In the genomic region with DNA sequence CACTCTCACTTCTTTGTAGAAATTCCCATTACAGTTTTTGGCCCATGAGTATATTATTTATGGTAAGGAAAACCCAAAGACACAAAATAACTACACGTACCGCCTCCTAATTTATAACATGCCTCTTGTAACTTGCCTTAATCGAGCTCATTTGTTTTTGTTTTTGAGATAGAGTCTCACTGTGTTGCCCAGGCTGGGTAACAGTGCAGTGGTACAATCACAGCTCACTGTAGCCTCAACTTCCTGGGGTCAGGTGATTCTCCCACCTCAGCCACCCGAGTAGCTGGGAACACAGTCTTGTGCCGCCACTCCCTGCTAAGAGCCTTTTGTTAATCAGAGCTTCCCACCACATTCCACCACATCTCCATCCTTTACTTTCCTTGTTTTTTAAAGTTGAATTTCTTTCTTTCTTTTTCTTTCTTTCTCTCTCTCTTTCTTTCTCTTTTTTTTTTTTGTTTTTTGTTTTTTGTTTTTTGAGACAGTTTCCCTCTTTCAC, we compare ENCODE assay signal across 15 cellular contexts. TPM values are rescaled to one million over a fixed set of nuclear protein-coding genes. Genes with fewer than 3 reads are reported as not detected.
A peak's percentile ranks its signal among the peaks of the same experiment; 100 is the strongest.
DNase-seq lines count a peak whose midpoint lies in the region; ATAC-seq, FAIRE-seq and TF ChIP-seq lines count a peak whose summit lies in the region.
"Had no signal": no experiment of that assay in that cellular context is flagged by ENCODE, and none has a peak within 500 bp of the region (broad histone marks: within the 10 kb centered on the region; RNA-seq: fewer than 3 reads in every experiment).

No MANE protein-coding gene starts in this region.

- no peak overlapping the region for H3K4me3 Mint-ChIP-seq in nephron progenitor cell
- H3K4me3 Mint-ChIP-seq: CD4-positive, CD25-positive, alpha-beta regulatory T cell had no signal

- CTCF ChIA-PET in HepG2 (lab: Yijun Ruan, JAX; ENCODE audit: low intra/inter-chr PET ratio, low total read pairs) (no interaction called here), K562 (lab: Yijun Ruan, JAX; ENCODE audit: low intra/inter-chr PET ratio) (no interaction called here)

- no peak for TF ChIP-seq RAD21 in HepG2 (CRISPR knock-in tag; IDR thresholded peaks at IDR 0.05)
- no peak for TF ChIP-seq RAD21 in K562 (CRISPR knock-in tag; conservative IDR thresholded peaks at IDR 0.05 in 1 of 2, IDR thresholded peaks at IDR 0.05 in 1 of 2)

- 93% methylated on average over 5 of the region's 5 CpGs for WGBS in HepG2 (ENCODE audit: low lambda C conversion rate)
- 64% methylated on average over 5 of the region's 5 CpGs for WGBS in right lobe of liver (ENCODE audit: insufficient coverage, low coverage, low lambda C conversion rate, missing lambda C conversion rate)
- 74% methylated on average over 5 of the region's 5 CpGs for WGBS in K562 (ENCODE audit: insufficient coverage, low coverage, missing lambda C conversion rate)

- TF ChIP-seq POLR2A in HepG2 (IDR thresholded peaks at IDR 0.05; ENCODE audit: insufficient read depth in 1 of 2, low read depth in 2 of 2, low read length in 2 of 2) = no peak
- no peak for TF ChIP-seq POLR2A in right lobe of liver (IDR thresholded peaks at IDR 0.05)
- TF ChIP-seq POLR2A in K562 (conservative IDR thresholded peaks at IDR 0.05) = no peak

- POLR2A ChIA-PET in HepG2 (lab: Yijun Ruan, JAX) = interaction anchor here (1.2 to 1.6 kb wide), 2 partner anchors 259 to 266 kb away, joined by 3 read pairs; a partner anchor contains a TSS
- POLR2A ChIA-PET in K562 (lab: Yijun Ruan, JAX) = interaction anchor here (0.6 to 1.4 kb wide), 2 partner anchors 38 to 457 kb away, joined by 3 to 6 read pairs; no protein-coding TSS in a partner anchor

- peak overlapping the region; percentile 90 for H3K27ac Mint-ChIP-seq in nephron progenitor cell

- in situ Hi-C loops in HepG2 (cut with HindIII; ENCODE audit: extremely low pct_ligation_motif_present, low pct_unique_long_range_greater_than_20kb) (no loop called here), K562 (cut with MboI) (no loop called here)

- BruUV-seq in HepG2 (replicated peaks; lab: Mats Ljungman, UMichigan) = no TSS peak
- no TSS peak for BruUV-seq in K562 (replicated peaks; lab: Mats Ljungman, UMichigan)

- H3K27me3 ChIP-seq in HepG2 (ENCODE audit: control insufficient read depth in 1 of 2, insufficient read depth in 2 of 2, low read length in 2 of 2) = no peaks in the 10 kb centered on the region
- H3K27me3 ChIP-seq in right lobe of liver = no peaks in the 10 kb centered on the region
- no peaks in the 10 kb centered on the region for H3K27me3 ChIP-seq in K562 (ENCODE audit: control insufficient read depth in 2 of 2, insufficient read depth in 2 of 2, low read length in 2 of 2)
- H3K27me3 ChIP-seq: BLaER1 treated with 17β-estradiol and CSF1 and Interleukin-3, amounts not matched to agents 10 nM and 100 nM had no signal

- H3K9me3 ChIP-seq in HepG2 (ENCODE audit: low read length) (no peaks in the 10 kb centered on the region), right lobe of liver (no peaks in the 10 kb centered on the region), K562 (replicated peaks; ENCODE audit: control insufficient read depth, insufficient read depth, low read depth, low read length) (no peaks in the 10 kb centered on the region)
- H3K9me3 ChIP-seq: BLaER1 treated with 17β-estradiol and CSF1 and Interleukin-3, amounts not matched to agents 10 nM and 100 nM had no signal

- H3K4me1 ChIP-seq in HepG2 (ENCODE audit: insufficient read depth, low read length) = peaks cover 22% of the 10 kb centered on the region
- H3K4me1 ChIP-seq in right lobe of liver = peaks cover 0 to 10% (median 2%) of the 10 kb centered on the region in 4 donors
- H3K4me1 ChIP-seq in K562 (replicated peaks in 1 of 2; ENCODE audit: control insufficient read depth in 2 of 2, insufficient read depth in 2 of 2, low read length in 2 of 2) = peaks cover 0 to 13% of the 10 kb centered on the region in 2 experiments; a peak in 3 of 5 replicates

- H3K36me3 Mint-ChIP-seq in nephron progenitor cell (ENCODE audit: low read depth) = peaks cover 10% of the 10 kb centered on the region
- H3K36me3 Mint-ChIP-seq: CD4-positive, CD25-positive, alpha-beta regulatory T cell had no signal

- no peak overlapping the region for H3K4me2 ChIP-seq in HepG2 (ENCODE audit: low read depth, low read length)
- H3K4me2 ChIP-seq in K562 (ENCODE audit: insufficient read depth, low read length) = no peak overlapping the region
- H3K4me2 ChIP-seq: BLaER1 treated with 17β-estradiol and CSF1 and Interleukin-3, amounts not matched to agents 10 nM and 100 nM had no signal

- no peak for TF ChIP-seq CTCF in HepG2 (CRISPR knock-in tag; IDR thresholded peaks at IDR 0.05)
- TF ChIP-seq CTCF in right lobe of liver (IDR thresholded peaks at IDR 0.05) = no peak
- TF ChIP-seq CTCF in K562 (IDR thresholded peaks at IDR 0.05 in 2 of 3, conservative IDR thresholded peaks at IDR 0.05 in 1 of 3; ENCODE audit: insufficient read depth in 2 of 3, low read depth in 1 of 3, low read length in 3 of 3) = no peak
- no peak for TF ChIP-seq CTCF in nephron progenitor cell (IDR thresholded peaks at IDR 0.05)

- H3K36me3 ChIP-seq in HepG2 (replicated peaks in 1 of 2; ENCODE audit: control insufficient read depth in 1 of 2, insufficient read depth in 2 of 2, low read length in 2 of 2) = no peaks in the 10 kb centered on the region
- no peaks in the 10 kb centered on the region for H3K36me3 ChIP-seq in right lobe of liver
- H3K36me3 ChIP-seq in K562 (ENCODE audit: control insufficient read depth, insufficient read depth, low read length) = no peaks in the 10 kb centered on the region
- H3K36me3 ChIP-seq: BLaER1 treated with 17β-estradiol and CSF1 and Interleukin-3, amounts not matched to agents 10 nM and 100 nM had no signal

- intact Hi-C loops in HepG2 (cut with micrococcal nuclease; ENCODE audit: unreplicated experiment) (loop anchor here (5.0 kb wide), 1 partner anchor 216 kb away; no protein-coding TSS in a partner anchor), right lobe of liver (cut with DNase I) (no loop called here), K562 (cut with micrococcal nuclease) (loop anchor here (5.0 kb wide), 1 partner anchor 281 kb away; no protein-coding TSS in a partner anchor)

- no peaks in the 10 kb centered on the region for H3K9me1 ChIP-seq in K562 (ENCODE audit: control insufficient read depth, insufficient read depth, low read length)

- H3K4me3 ChIP-seq in HepG2 (replicated peaks in 1 of 3; ENCODE audit: insufficient read depth in 1 of 3, low read depth in 2 of 3, low read length in 3 of 3) = no peak overlapping the region
- no peak overlapping the region for H3K4me3 ChIP-seq in right lobe of liver
- H3K4me3 ChIP-seq in K562 = no peak overlapping the region
- H3K4me3 ChIP-seq: BLaER1 treated with 17β-estradiol and CSF1 and Interleukin-3, amounts not matched to agents 10 nM and 100 nM had no signal

- H2AFZ ChIP-seq in HepG2 (ENCODE audit: low read length) (no peak overlapping the region), K562 (ENCODE audit: low read depth, low read length) (peak overlapping the region; percentile 68)

- H3K9ac ChIP-seq in HepG2 (ENCODE audit: insufficient read depth, low read depth, low read length) = no peak overlapping the region
- no peak overlapping the region; a peak in 1 of 4 replicates for H3K9ac ChIP-seq in K562 (ENCODE audit: insufficient read depth in 1 of 2, low read depth in 2 of 2, low read length in 2 of 2)
- H3K9ac ChIP-seq: BLaER1 treated with 17β-estradiol and CSF1 and Interleukin-3, amounts not matched to agents 10 nM and 100 nM had no signal

- H3K27ac ChIP-seq in HepG2 (ENCODE audit: extremely low read length, insufficient read depth, low read length) (no peak overlapping the region), right lobe of liver (no peak overlapping the region), K562 (ENCODE audit: extremely low read depth, low read depth, low read length) (no peak overlapping the region)
- H3K27ac ChIP-seq: BLaER1 treated with 17β-estradiol and CSF1 and Interleukin-3, amounts not matched to agents 10 nM and 100 nM had no signal

- H3K27me3 Mint-ChIP-seq in nephron progenitor cell (ENCODE audit: low read depth, poor library complexity) = no peaks in the 10 kb centered on the region
- H3K27me3 Mint-ChIP-seq: CD4-positive, CD25-positive, alpha-beta regulatory T cell had no signal

- H3K4me1 Mint-ChIP-seq in nephron progenitor cell = peaks cover 53% of the 10 kb centered on the region
- H3K4me1 Mint-ChIP-seq: CD4-positive, CD25-positive, alpha-beta regulatory T cell had no signal

- H3K79me2 ChIP-seq in HepG2 (ENCODE audit: insufficient read depth, low read length) (no peaks in the 10 kb centered on the region), K562 (ENCODE audit: control insufficient read depth, insufficient read depth, low read length) (no peaks in the 10 kb centered on the region)

- FAIRE-seq in HepG2 (lab: Jason Lieb, UNC) (no peak), K562 (lab: Jason Lieb, UNC) (no peak)
- FAIRE-seq: HTR-8/SVneo had no signal

- TF ChIP-seq EP300 in HepG2 (IDR thresholded peaks at IDR 0.05; ENCODE audit: low read depth in 2 of 2, low read length in 2 of 2) = no peak
- no peak for TF ChIP-seq EP300 in HepG2 (CRISPR knock-in tag; IDR thresholded peaks at IDR 0.05; ENCODE audit: borderline replicate concordance)
- TF ChIP-seq EP300 in K562 (IDR thresholded peaks at IDR 0.05; ENCODE audit: low read length) = no peak

- ATAC-seq in HepG2 (no peak), right lobe of liver (no peak), K562 (no peak)

- H4K20me1 ChIP-seq in HepG2 (ENCODE audit: insufficient read depth, low read length) (no peaks in the 10 kb centered on the region), K562 (replicated peaks; ENCODE audit: control insufficient read depth, insufficient read depth, low read length) (no peaks in the 10 kb centered on the region)
- H4K20me1 ChIP-seq: BLaER1 treated with 17β-estradiol and CSF1 and Interleukin-3, amounts not matched to agents 10 nM and 100 nM had no signal

- H3K9me3 Mint-ChIP-seq in nephron progenitor cell = peaks cover 3% of the 10 kb centered on the region

- DNase-seq in HepG2 (ENCODE audit: low spot score) (no peak), right lobe of liver (no peak), K562 (ENCODE audit: extremely low read depth in 1 of 4, low spot score in 3 of 4) (no peak), nephron progenitor cell (no peak), GM19238 (ENCODE audit: insufficient read length, low spot score) (no peak), activated T-cell treated with anti-CD3 and anti-CD28 coated beads for 4 hours (no peak)
- no peak for DNase-seq in activated CD8-positive, alpha-beta memory T cell treated with anti-CD3 and anti-CD28 coated beads for 24 hours
- DNase-seq: ACHN; CD4-positive, CD25-positive, alpha-beta regulatory T cell; GF-D8; H7; KBM-7 had no signal

RNA-seq across cellular contexts. Expression of a gene that starts 15.5 kb away (rescaled TPM):
- total RNA-seq in HepG2 (2016; rRNA removed; fragmentation: Illumina TruSeq; extraction: Trizol) (not detected in 2 replicates), right lobe of liver (under 1 TPM in 1 of 6 experiments, not detected in 5; 0.42 TPM), K562 (2014; rRNA removed) (not detected in 2 replicates), K562 (2014; rRNA removed; fragmentation: Illumina TruSeq; extraction: Trizol) (not detected in 2 replicates), K562 (2015; rRNA removed; fragmentation: Illumina TruSeq; extraction: Trizol) (not detected in 2 replicates), K562 (2021) (not detected in 2 replicates)
- not detected in 2 replicates for total RNA-seq in HepG2 (2016; cell fraction: cytosol; rRNA removed; fragmentation: Illumina TruSeq; extraction: Trizol; ENCODE audit: low read depth)
- total RNA-seq in HepG2 (2016; cell fraction: insoluble cytoplasmic fraction; rRNA removed; fragmentation: Illumina TruSeq; extraction: Trizol) = not detected in 2 replicates
- not detected in 2 replicates for total RNA-seq in HepG2 (2016; cell fraction: membrane; rRNA removed; fragmentation: Illumina TruSeq; extraction: Trizol)
- not detected in 2 replicates for total RNA-seq in HepG2 (2016; cell fraction: nucleus; rRNA removed; fragmentation: Illumina TruSeq; extraction: Trizol)
- polyA plus RNA-seq in HepG2 (2011; rRNA removed) (not detected in 2 replicates), K562 (2011; rRNA removed) (not detected in 2 replicates), K562 (2014; fragmentation: Illumina TruSeq; extraction: Trizol) (not detected in 2 replicates), K562 (2014; fragmentation: Nextera tagmentation; extraction: Ambion mirVana) (not detected), K562 (2014; rRNA removed) (not detected in 2 replicates)
- not detected in 2 replicates for polyA plus RNA-seq in HepG2 (2011; cell fraction: cytosol; rRNA removed)
- polyA plus RNA-seq in HepG2 (2011; cell fraction: nucleus; rRNA removed) = not detected in 2 replicates
- polyA plus RNA-seq in HepG2 (2012) = not detected in 2 replicates
- polyA plus RNA-seq in HepG2 (2016; cell fraction: cytosol; fragmentation: Illumina TruSeq; extraction: Trizol; ENCODE audit: low read depth) = not detected in 2 replicates
- not detected in 2 replicates for polyA plus RNA-seq in HepG2 (2016; cell fraction: insoluble cytoplasmic fraction; fragmentation: Illumina TruSeq; extraction: Trizol; ENCODE audit: low read depth)
- 0.39 TPM in 1 of 2 replicates, not detected in the other for polyA plus RNA-seq in HepG2 (2016; cell fraction: membrane; fragmentation: Illumina TruSeq; extraction: Trizol; ENCODE audit: low read depth)
- not detected in 2 replicates for polyA plus RNA-seq in HepG2 (2016; cell fraction: nucleus; fragmentation: Illumina TruSeq; extraction: Trizol; ENCODE audit: insufficient read depth, low read depth)
- not detected in 2 replicates for polyA minus RNA-seq in HepG2 (2011; rRNA and poly(A)+ RNA removed; ENCODE audit: low replicate concordance)
- not detected in 2 replicates for polyA minus RNA-seq in HepG2 (2011; cell fraction: cytosol; rRNA and poly(A)+ RNA removed)
- not detected in 2 replicates for polyA minus RNA-seq in HepG2 (2011; cell fraction: nucleus; rRNA and poly(A)+ RNA removed)
- total RNA-seq in K562 (2011; cell fraction: chromatin; rRNA removed; ENCODE audit: low replicate concordance) = not detected in 2 replicates
- not detected in 2 replicates for total RNA-seq in K562 (2011; cell fraction: nucleolus; rRNA removed)
- not detected in 2 replicates for total RNA-seq in K562 (2011; cell fraction: nucleoplasm; rRNA removed)
- polyA plus RNA-seq in K562 (2011; cell fraction: cytosol; rRNA removed) = not detected in 2 replicates
- polyA plus RNA-seq in K562 (2011; cell fraction: nucleus; rRNA removed) = not detected in 2 replicates
- polyA plus RNA-seq in K562 (2012) = not detected in 2 replicates
- not detected in 2 replicates for polyA minus RNA-seq in K562 (2011; rRNA and poly(A)+ RNA removed)
- not detected in 2 replicates for polyA minus RNA-seq in K562 (2011; cell fraction: cytosol; rRNA and poly(A)+ RNA removed)
- not detected in 2 replicates for polyA minus RNA-seq in K562 (2011; cell fraction: nucleus; rRNA and poly(A)+ RNA removed)
- total RNA-seq: A172; CD4-positive, CD25-positive, alpha-beta regulatory T cell; H7 had no signal
- polyA plus RNA-seq: CD4-positive, CD25-positive, alpha-beta regulatory T cell had no signal

RNA-seq across cellular contexts. Expression of a gene that starts 46.5 kb away (rescaled TPM):
- 407 and 447 TPM in 2 replicates for total RNA-seq in HepG2 (2016; rRNA removed; fragmentation: Illumina TruSeq; extraction: Trizol)
- total RNA-seq in HepG2 (2016; cell fraction: cytosol; rRNA removed; fragmentation: Illumina TruSeq; extraction: Trizol; ENCODE audit: low read depth) = 184 and 192 TPM in 2 replicates
- total RNA-seq in HepG2 (2016; cell fraction: insoluble cytoplasmic fraction; rRNA removed; fragmentation: Illumina TruSeq; extraction: Trizol) = 393 and 407 TPM in 2 replicates
- 419 and 431 TPM in 2 replicates for total RNA-seq in HepG2 (2016; cell fraction: membrane; rRNA removed; fragmentation: Illumina TruSeq; extraction: Trizol)
- total RNA-seq in HepG2 (2016; cell fraction: nucleus; rRNA removed; fragmentation: Illumina TruSeq; extraction: Trizol) = 242 and 265 TPM in 2 replicates
- 419 and 492 TPM in 2 replicates for polyA plus RNA-seq in HepG2 (2011; rRNA removed)
- polyA plus RNA-seq in HepG2 (2011; cell fraction: cytosol; rRNA removed) = 522 and 613 TPM in 2 replicates
- 339 and 378 TPM in 2 replicates for polyA plus RNA-seq in HepG2 (2011; cell fraction: nucleus; rRNA removed)
- 339 and 364 TPM in 2 replicates for polyA plus RNA-seq in HepG2 (2012)
- polyA plus RNA-seq in HepG2 (2016; cell fraction: cytosol; fragmentation: Illumina TruSeq; extraction: Trizol; ENCODE audit: low read depth) = 232 and 234 TPM in 2 replicates
- 393 and 446 TPM in 2 replicates for polyA plus RNA-seq in HepG2 (2016; cell fraction: insoluble cytoplasmic fraction; fragmentation: Illumina TruSeq; extraction: Trizol; ENCODE audit: low read depth)
- 384 and 399 TPM in 2 replicates for polyA plus RNA-seq in HepG2 (2016; cell fraction: membrane; fragmentation: Illumina TruSeq; extraction: Trizol; ENCODE audit: low read depth)
- polyA plus RNA-seq in HepG2 (2016; cell fraction: nucleus; fragmentation: Illumina TruSeq; extraction: Trizol; ENCODE audit: insufficient read depth, low read depth) = 372 and 382 TPM in 2 replicates
- 730 and 1,221 TPM in 2 replicates for polyA minus RNA-seq in HepG2 (2011; rRNA and poly(A)+ RNA removed; ENCODE audit: low replicate concordance)
- 306 and 309 TPM in 2 replicates for polyA minus RNA-seq in HepG2 (2011; cell fraction: cytosol; rRNA and poly(A)+ RNA removed)
- 166 and 188 TPM in 2 replicates for polyA minus RNA-seq in HepG2 (2011; cell fraction: nucleus; rRNA and poly(A)+ RNA removed)
- total RNA-seq in right lobe of liver = 100 to 1,000 TPM in 5 of 6 experiments, 10 to 100 TPM in 1; 66.5 to 142 (median 111) TPM
- total RNA-seq in K562 (2011; cell fraction: chromatin; rRNA removed; ENCODE audit: low replicate concordance) = 126 and 261 TPM in 2 replicates
- total RNA-seq in K562 (2011; cell fraction: nucleolus; rRNA removed) = 198 and 225 TPM in 2 replicates
- 177 and 193 TPM in 2 replicates for total RNA-seq in K562 (2011; cell fraction: nucleoplasm; rRNA removed)
- 190 and 230 TPM in 2 replicates for total RNA-seq in K562 (2014; rRNA removed)
- total RNA-seq in K562 (2014; rRNA removed; fragmentation: Illumina TruSeq; extraction: Trizol) = 118 and 136 TPM in 2 replicates
- total RNA-seq in K562 (2015; rRNA removed; fragmentation: Illumina TruSeq; extraction: Trizol) = 186 and 187 TPM in 2 replicates
- total RNA-seq in K562 (2021) = 251 and 261 TPM in 2 replicates
- 244 and 287 TPM in 2 replicates for polyA plus RNA-seq in K562 (2011; rRNA removed)
- polyA plus RNA-seq in K562 (2011; cell fraction: cytosol; rRNA removed) = 421 and 456 TPM in 2 replicates
- polyA plus RNA-seq in K562 (2011; cell fraction: nucleus; rRNA removed) = 249 and 298 TPM in 2 replicates
- polyA plus RNA-seq in K562 (2012) = 184 and 240 TPM in 2 replicates
- polyA plus RNA-seq in K562 (2014; fragmentation: Illumina TruSeq; extraction: Trizol) = 269 and 289 TPM in 2 replicates
- 100 to 1,000 TPM in 1 of 2 experiments, 10 to 100 TPM in 1; 82.5 to 148 TPM for polyA plus RNA-seq in K562 (2014; fragmentation: Nextera tagmentation; extraction: Ambion mirVana)
- polyA plus RNA-seq in K562 (2014; rRNA removed) = 211 and 237 TPM in 2 replicates
- 353 and 413 TPM in 2 replicates for polyA minus RNA-seq in K562 (2011; rRNA and poly(A)+ RNA removed)
- 235 and 242 TPM in 2 replicates for polyA minus RNA-seq in K562 (2011; cell fraction: cytosol; rRNA and poly(A)+ RNA removed)
- 87.8 and 105 TPM in 2 replicates for polyA minus RNA-seq in K562 (2011; cell fraction: nucleus; rRNA and poly(A)+ RNA removed)

Comparison
In these comparisons a context has a peak if more than half of its experiments do, and no peak if none do; other contexts are left out.
1. intact Hi-C loops: an anchor here in HepG2 (5.0 kb wide) and K562 (5.0 kb wide); none called in right lobe of liver.